20 cellular contexts compared by ENCODE assay signal in genomic region chr7:50406935-50407334, GRCh38. TPM values are rescaled to one million over a fixed set of nuclear protein-coding genes. Genes with fewer than 3 reads are reported as not detected.
A peak's percentile ranks its signal among the peaks of the same experiment; 100 is the strongest.
DNase-seq lines count a peak whose midpoint lies in the region; ATAC-seq, FAIRE-seq and TF ChIP-seq lines count a peak whose summit lies in the region.
"Had no signal": no experiment of that assay in that cellular context is flagged by ENCODE, and none has a peak within 500 bp of the region (broad histone marks: within the 10 kb centered on the region; RNA-seq: fewer than 3 reads in every experiment).

No MANE protein-coding gene starts in this region.

- H3K9me3 Mint-ChIP-seq in CD4-positive, CD25-positive, alpha-beta regulatory T cell = peaks cover 0 to 3% (median 0%) of the 10 kb centered on the region in 7 donors
- H3K9me3 Mint-ChIP-seq in activated CD8-positive, alpha-beta T cell treated with anti-CD3 and anti-CD28 coated beads for 36 hours = no peaks in the 10 kb centered on the region
- H3K9me3 Mint-ChIP-seq: activated T-cell treated with anti-CD3 and anti-CD28 coated beads, Interleukin-2, amount 50 U/mL, for 4 hours; GM23338 had no signal

- peaks cover 20 to 81% (median 46%) of the 10 kb centered on the region in 4 donors for H3K4me1 Mint-ChIP-seq in CD4-positive, CD25-positive, alpha-beta regulatory T cell
- peaks cover 95% of the 10 kb centered on the region for H3K4me1 Mint-ChIP-seq in activated CD8-positive, alpha-beta T cell treated with anti-CD3 and anti-CD28 coated beads for 36 hours (ENCODE audit: low read depth)
- H3K4me1 Mint-ChIP-seq: GM23338 had no signal

- intact Hi-C loops in activated CD8-positive, alpha-beta T cell treated with anti-CD3 and anti-CD28 coated beads for 36 hours (cut with micrococcal nuclease) = no loop called here
- intact Hi-C loops in left colon (cut with DNase I, micrococcal nuclease) = no loop called here

- no peak overlapping the region for H2AFZ ChIP-seq in keratinocyte (ENCODE audit: control insufficient read depth, low read length)
- H2AFZ ChIP-seq: GM23338 had no signal

- CTCF ChIA-PET in activated CD8-positive, alpha-beta T cell treated with anti-CD3 and anti-CD28 coated beads for 36 hours (lab: Charles Lee) = interaction anchor here (1.3 to 3.9 kb wide), 4 partner anchors 9 to 315 kb away, joined by 5 to 27 read pairs (median 8); no protein-coding TSS in a partner anchor

- H3K9ac ChIP-seq in BLaER1 (no peak overlapping the region), keratinocyte (ENCODE audit: control insufficient read depth, extremely low read depth, insufficient read depth, low read length) (no peak overlapping the region)

- H3K27me3 Mint-ChIP-seq in CD4-positive, CD25-positive, alpha-beta regulatory T cell = no peaks in the 10 kb centered on the region
- H3K27me3 Mint-ChIP-seq in activated CD8-positive, alpha-beta T cell treated with anti-CD3 and anti-CD28 coated beads for 36 hours = no peaks in the 10 kb centered on the region

- no peak for TF ChIP-seq CTCF in activated CD8-positive, alpha-beta T cell treated with anti-CD3 and anti-CD28 coated beads for 36 hours (IDR thresholded peaks at IDR 0.05)
- no peak for TF ChIP-seq CTCF in keratinocyte (optimal IDR thresholded peaks at IDR 0.05 in 1 of 3, IDR thresholded peaks at IDR 0.05 in 1 of 3, conservative IDR thresholded peaks at IDR 0.05 in 1 of 3; ENCODE audit: extremely low read depth in 1 of 3, insufficient read depth in 2 of 3, low read length in 3 of 3)

- H3K9me3 ChIP-seq in BLaER1 (no peaks in the 10 kb centered on the region), keratinocyte (ENCODE audit: control insufficient read depth, low read depth, low read length) (no peaks in the 10 kb centered on the region)
- H3K9me3 ChIP-seq in CD4-positive, CD25-positive, alpha-beta regulatory T cell (ENCODE audit: control insufficient read depth in 2 of 2, low read length in 2 of 2) = no peaks in the 10 kb centered on the region
- H3K9me3 ChIP-seq: SJCRH30 had no signal

- H3K9me1 ChIP-seq in keratinocyte (ENCODE audit: control insufficient read depth, extremely low read depth, insufficient read depth, low read length) = no peaks in the 10 kb centered on the region

- POLR2A ChIA-PET in activated CD8-positive, alpha-beta T cell treated with anti-CD3 and anti-CD28 coated beads for 36 hours (lab: Charles Lee) = interaction anchor here (0.8 to 3.0 kb wide), 4 partner anchors 9 to 61 kb away, joined by 3 to 12 read pairs (median 4); no protein-coding TSS in a partner anchor

- peak overlapping the region; percentile 45 to 86 (median 65) for H3K27ac Mint-ChIP-seq in CD4-positive, CD25-positive, alpha-beta regulatory T cell
- peak overlapping the region; percentile 63 for H3K27ac Mint-ChIP-seq in activated CD8-positive, alpha-beta T cell treated with anti-CD3 and anti-CD28 coated beads for 36 hours
- H3K27ac Mint-ChIP-seq: GM23338 had no signal

- DNase-seq in CD4-positive, CD25-positive, alpha-beta regulatory T cell = no peak
- DNase-seq in activated CD8-positive, alpha-beta T cell treated with anti-CD3 and anti-CD28 coated beads for 36 hours = no peak
- DNase-seq in keratinocyte (ENCODE audit: low read depth, low spot score) (no peak), left colon (no peak)
- DNase-seq: activated T-cell treated with anti-CD3 and anti-CD28 coated beads, Interleukin-2, amount 50 U/mL, for 4 hours; central memory CD4-positive, alpha-beta T cell; effector memory CD4-positive, alpha-beta T cell; NCI-H1417 treated with DMSO at 0.1 percent for 48 hours; NCI-H2171 treated with DMSO at 0.1 percent for 48 hours; NCI-H69; PC-3; SJCRH30; stimulated activated CD4-positive, alpha-beta T cell treated with anti-CD3 and anti-CD28 coated beads, Interleukin-4, amount 100 ng/mL, for 1 hour; T-helper 9 cell had no signal

- dilution Hi-C loops in keratinocyte (cut with MboI; ENCODE audit: extremely low pct_ligation_motif_present, low sequenced_read_pairs) = no loop called here

- H3K4me3 Mint-ChIP-seq in CD4-positive, CD25-positive, alpha-beta regulatory T cell = peak overlapping the region in 1 of 4 donors; percentile 47
- no peak overlapping the region for H3K4me3 Mint-ChIP-seq in activated CD8-positive, alpha-beta T cell treated with anti-CD3 and anti-CD28 coated beads for 36 hours
- H3K4me3 Mint-ChIP-seq: activated T-cell treated with anti-CD3 and anti-CD28 coated beads, Interleukin-2, amount 50 U/mL, for 4 hours; GM23338 had no signal

- no peaks in the 10 kb centered on the region for H3K79me2 ChIP-seq in keratinocyte (ENCODE audit: control insufficient read depth, insufficient read depth, low read length)

- H3K36me3 ChIP-seq in BLaER1 = peaks cover 24% of the 10 kb centered on the region
- peaks cover 25% of the 10 kb centered on the region for H3K36me3 ChIP-seq in CD4-positive, CD25-positive, alpha-beta regulatory T cell (ENCODE audit: control insufficient read depth, insufficient read depth, low read length)
- H3K36me3 ChIP-seq in keratinocyte (ENCODE audit: control insufficient read depth in 2 of 2, extremely low read depth in 1 of 2, insufficient read depth in 2 of 2, low read length in 2 of 2) = no peaks in the 10 kb centered on the region
- H3K36me3 ChIP-seq: SJCRH30 had no signal

- H3K27me3 ChIP-seq in BLaER1 (no peaks in the 10 kb centered on the region), keratinocyte (ENCODE audit: control insufficient read depth, extremely low read depth, insufficient read depth, low read length) (peaks cover 3% of the 10 kb centered on the region)
- no peaks in the 10 kb centered on the region for H3K27me3 ChIP-seq in CD4-positive, CD25-positive, alpha-beta regulatory T cell (ENCODE audit: control insufficient read depth, insufficient read depth, low read length)

- ATAC-seq in CD4-positive, CD25-positive, alpha-beta regulatory T cell (ENCODE audit: low read depth in 2 of 2) = no peak
- ATAC-seq in activated CD8-positive, alpha-beta T cell treated with anti-CD3 and anti-CD28 coated beads for 36 hours = no peak
- no peak for ATAC-seq in GM21576 (IDR thresholded peaks at IDR 0.05; ENCODE audit: unreplicated experiment)
- no peak for ATAC-seq in GM19023 (IDR thresholded peaks at IDR 0.05; ENCODE audit: unreplicated experiment)
- ATAC-seq in left colon = no peak
- ATAC-seq: activated T-cell treated with anti-CD3 and anti-CD28 coated beads, Interleukin-2, amount 50 U/mL, for 4 hours; GM23338; HepG2; PC-3 had no signal

- FAIRE-seq in keratinocyte (lab: Jason Lieb, UNC) = peak; percentile 9
- FAIRE-seq: HepG2 had no signal

- H3K4me2 ChIP-seq in BLaER1 (peak overlapping the region; percentile 19; the same call in 1 of the 2 replicates), keratinocyte (ENCODE audit: control insufficient read depth, extremely low read depth, insufficient read depth, low read depth, low read length) (no peak overlapping the region)
- H3K4me2 ChIP-seq: GM23338 had no signal

- peaks cover 27% of the 10 kb centered on the region for H4K20me1 ChIP-seq in BLaER1
- H4K20me1 ChIP-seq in keratinocyte (ENCODE audit: control insufficient read depth, extremely low read depth, insufficient read depth, low read length) = no peaks in the 10 kb centered on the region

- 0 out of 2 replicates have a peak overlapping the region, but pooled peaks have one; percentile 11 for H3K27ac ChIP-seq in BLaER1
- H3K27ac ChIP-seq in CD4-positive, CD25-positive, alpha-beta regulatory T cell (ENCODE audit: insufficient read depth, low read length, poor library complexity, severe bottlenecking) = no peak overlapping the region
- H3K27ac ChIP-seq in keratinocyte (ENCODE audit: control insufficient read depth, insufficient read depth, low read length) = no peak overlapping the region
- H3K27ac ChIP-seq: SJCRH30 had no signal

- H3K36me3 Mint-ChIP-seq in CD4-positive, CD25-positive, alpha-beta regulatory T cell = peaks cover 24% of the 10 kb centered on the region
- peaks cover 31% of the 10 kb centered on the region for H3K36me3 Mint-ChIP-seq in activated CD8-positive, alpha-beta T cell treated with anti-CD3 and anti-CD28 coated beads for 36 hours (ENCODE audit: low read depth)

- H3K4me1 ChIP-seq in BLaER1 = peaks cover 80% of the 10 kb centered on the region
- no peaks in the 10 kb centered on the region for H3K4me1 ChIP-seq in CD4-positive, CD25-positive, alpha-beta regulatory T cell (ENCODE audit: control insufficient read depth, insufficient read depth, low read length, poor library complexity, severe bottlenecking)
- peaks cover 6% of the 10 kb centered on the region for H3K4me1 ChIP-seq in keratinocyte (ENCODE audit: control insufficient read depth, extremely low read depth, insufficient read depth, low read length)
- H3K4me1 ChIP-seq: SJCRH30 had no signal

- H3K4me3 ChIP-seq in BLaER1 (no peak overlapping the region), keratinocyte (ENCODE audit: control insufficient read depth in 2 of 3, extremely low read depth in 1 of 3, insufficient read depth in 2 of 3, low read depth in 1 of 3, low read length in 3 of 3) (no peak overlapping the region)
- no peak overlapping the region for H3K4me3 ChIP-seq in CD4-positive, CD25-positive, alpha-beta regulatory T cell (ENCODE audit: low read depth, low read length)
- H3K4me3 ChIP-seq: GM23338, lung, SJCRH30 had no signal

RNA-seq across cellular contexts. Expression of gene FIGNL1, which starts 43.2 kb away (rescaled TPM):
- 13.8 TPM for total RNA-seq in CD4-positive, CD25-positive, alpha-beta regulatory T cell
- 10 to 100 TPM; 10.8 to 13.3 (median 12.0) TPM for polyA plus RNA-seq in CD4-positive, CD25-positive, alpha-beta regulatory T cell
- total RNA-seq in activated CD8-positive, alpha-beta T cell treated with anti-CD3 and anti-CD28 coated beads for 36 hours = 10 to 100 TPM; 46.8 to 47.2 TPM
- 6.9 to 12.7 TPM (median 9.5 TPM) in 3 replicates for polyA plus RNA-seq in keratinocyte
- polyA plus RNA-seq in keratinocyte (2011; ENCODE audit: low read depth) = 5.0 TPM
- 2.8 and 4.8 TPM in 2 replicates for polyA plus RNA-seq in keratinocyte (2011; cell fraction: cytosol; rRNA removed)
- 6.3 and 8.7 TPM in 2 replicates for polyA plus RNA-seq in keratinocyte (2011; cell fraction: nucleus; rRNA removed)
- 4.0 and 8.5 TPM in 2 replicates for polyA plus RNA-seq in keratinocyte (2012; ENCODE audit: low replicate concordance)
- polyA minus RNA-seq in keratinocyte = 18.8 to 31.3 TPM (median 20.5 TPM) in 3 replicates
- 5.4 TPM for polyA minus RNA-seq in keratinocyte (2011; cell fraction: cytosol; rRNA and poly(A)+ RNA removed)
- polyA minus RNA-seq in keratinocyte (2011; cell fraction: nucleus; rRNA and poly(A)+ RNA removed) = 6.2 and 12.1 TPM in 2 replicates
- total RNA-seq in left colon = 1 to 10 TPM; 4.4 to 6.5 TPM
